In the genomic region with DNA sequence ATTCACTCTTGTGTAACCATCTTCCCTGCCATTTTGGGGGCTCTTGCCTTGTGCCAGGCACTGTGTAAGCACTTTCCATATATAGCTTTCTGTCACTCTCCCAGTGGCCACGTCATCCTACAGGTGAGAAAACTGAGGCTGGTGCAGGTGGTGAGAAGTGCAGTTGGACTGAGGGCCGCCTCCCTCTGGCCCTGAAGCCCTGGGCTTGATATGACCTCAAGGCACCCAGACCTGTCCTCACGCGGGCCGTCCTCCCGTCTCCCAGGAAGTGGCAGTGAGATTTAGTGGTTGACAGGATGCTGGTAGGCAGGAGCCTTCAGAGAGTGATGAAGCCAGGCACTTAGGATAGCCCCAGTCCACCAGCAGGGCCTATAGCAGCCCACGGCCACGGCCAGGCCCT, we compare ENCODE assay signal across 28 cellular contexts. TPM values are rescaled to one million over a fixed set of nuclear protein-coding genes. Genes with fewer than 3 reads are reported as not detected.
DNase-seq lines count a peak whose midpoint lies in the region; ATAC-seq, FAIRE-seq and TF ChIP-seq lines count a peak whose summit lies in the region.
"Had no signal": no experiment of that assay in that cellular context is flagged by ENCODE, and none has a peak within 500 bp of the region (broad histone marks: within the 10 kb centered on the region; RNA-seq: fewer than 3 reads in every experiment).

No MANE protein-coding gene starts in this region.

- H3K27me3 ChIP-seq in HepG2 (ENCODE audit: control insufficient read depth in 1 of 2, insufficient read depth in 2 of 2, low read length in 2 of 2): peaks cover 10 to 57% of the 10 kb centered on the region in 2 experiments
- H3K27me3 ChIP-seq in right lobe of liver: no peaks in the 10 kb centered on the region
- H3K27me3 ChIP-seq in PC-9 (ENCODE audit: insufficient read depth, low read depth): no peaks in the 10 kb centered on the region
- no peaks in the 10 kb centered on the region for H3K27me3 ChIP-seq in body of pancreas
- H3K27me3 ChIP-seq: colonic mucosa, neural progenitor cell, upper lobe of right lung had no signal

- H3K4me3 ChIP-seq in HepG2 (replicated peaks in 1 of 3; ENCODE audit: insufficient read depth in 1 of 3, low read depth in 2 of 3, low read length in 3 of 3) (peak overlapping the region in 1 of 3 experiments; percentile 61; a peak in 2 of 6 replicates), right lobe of liver (no peak overlapping the region), PC-9 (no peak overlapping the region; the same call in 1 of the 2 replicates), body of pancreas (no peak overlapping the region)
- H3K4me3 ChIP-seq: colonic mucosa, left lung, neural progenitor cell, stomach, upper lobe of right lung had no signal

- WGBS in HepG2 (ENCODE audit: low lambda C conversion rate): 3% methylated on average over 2 of the region's 8 CpGs
- WGBS in right lobe of liver (ENCODE audit: insufficient coverage, low coverage, low lambda C conversion rate, missing lambda C conversion rate): 67% methylated on average over 1 of the region's 8 CpGs
- WGBS in body of pancreas, 2 donors: 61 to 84% methylated on average over 2 to 8 of the region's 8 CpGs

- no peaks in the 10 kb centered on the region for H3K9me2 ChIP-seq in PC-9 (ENCODE audit: insufficient read depth)

- TF ChIP-seq CTCF in HepG2 (CRISPR knock-in tag; IDR thresholded peaks at IDR 0.05) (no peak), right lobe of liver (IDR thresholded peaks at IDR 0.05) (no peak), PC-9 (conservative IDR thresholded peaks at IDR 0.05) (no peak), body of pancreas (IDR thresholded peaks at IDR 0.05) (no peak)

- H2AFZ ChIP-seq in HepG2 (ENCODE audit: low read length) (no peak overlapping the region), PC-9 (0 out of 2 replicates have a peak overlapping the region, but pooled peaks have one; percentile 3)
- H2AFZ ChIP-seq: neural progenitor cell had no signal

- in situ Hi-C loops in HepG2 (cut with HindIII; ENCODE audit: extremely low pct_ligation_motif_present, low pct_unique_long_range_greater_than_20kb): no loop called here

- no peak for TF ChIP-seq RAD21 in HepG2 (CRISPR knock-in tag; IDR thresholded peaks at IDR 0.05)

- H3K4me1 ChIP-seq in HepG2 (ENCODE audit: insufficient read depth, low read length) (peaks cover 62% of the 10 kb centered on the region), right lobe of liver (no peaks in the 10 kb centered on the region), PC-9 (replicated peaks; ENCODE audit: insufficient read depth) (peaks cover 99% of the 10 kb centered on the region), body of pancreas (peaks cover 21% of the 10 kb centered on the region)
- H3K4me1 ChIP-seq: colonic mucosa, left lung, neural progenitor cell, upper lobe of right lung had no signal

- H4K20me1 ChIP-seq in HepG2 (ENCODE audit: insufficient read depth, low read length) (no peaks in the 10 kb centered on the region), PC-9 (ENCODE audit: insufficient read depth) (no peaks in the 10 kb centered on the region)

- no peak for TF ChIP-seq EP300 in HepG2 (IDR thresholded peaks at IDR 0.05; ENCODE audit: low read depth in 2 of 2, low read length in 2 of 2)
- no peak for TF ChIP-seq EP300 in HepG2 (CRISPR knock-in tag; IDR thresholded peaks at IDR 0.05; ENCODE audit: borderline replicate concordance)

- H3K27ac ChIP-seq in HepG2 (ENCODE audit: extremely low read length, insufficient read depth, low read length): no peak overlapping the region
- H3K27ac ChIP-seq in right lobe of liver: no peak overlapping the region
- H3K27ac ChIP-seq in PC-9: peak overlapping the region; percentile 92
- H3K27ac ChIP-seq in cingulate gyrus (ENCODE audit: low read depth, low read length): peak overlapping the region; percentile 93
- peak overlapping the region; percentile 100 for H3K27ac ChIP-seq in substantia nigra (ENCODE audit: low read depth, low read length, poor library complexity, severe bottlenecking)
- no peak overlapping the region for H3K27ac ChIP-seq in body of pancreas
- H3K27ac ChIP-seq: colonic mucosa, left lung, neural progenitor cell, stomach, upper lobe of right lung had no signal

- intact Hi-C loops in HepG2 (cut with micrococcal nuclease; ENCODE audit: unreplicated experiment) (no loop called here), right lobe of liver (cut with DNase I) (no loop called here), PC-9 (cut with micrococcal nuclease; ENCODE audit: unreplicated experiment) (no loop called here), body of pancreas (cut with DNase I) (no loop called here)

- no peak for TF ChIP-seq POLR2A in HepG2 (IDR thresholded peaks at IDR 0.05; ENCODE audit: insufficient read depth in 1 of 2, low read depth in 2 of 2, low read length in 2 of 2)
- TF ChIP-seq POLR2A in right lobe of liver (IDR thresholded peaks at IDR 0.05): no peak
- TF ChIP-seq POLR2A in body of pancreas (IDR thresholded peaks at IDR 0.05): no peak

- H3F3A ChIP-seq in PC-9 (ENCODE audit: insufficient read depth, low read depth): peaks cover 86% of the 10 kb centered on the region

- no peaks in the 10 kb centered on the region for H3K79me2 ChIP-seq in HepG2 (ENCODE audit: insufficient read depth, low read length)
- H3K79me2 ChIP-seq in PC-9 (ENCODE audit: low read depth): peaks cover 32% of the 10 kb centered on the region

- POLR2A ChIA-PET in HepG2 (lab: Yijun Ruan, JAX): no interaction called here
- POLR2A ChIA-PET in PC-9 (lab: Charles Lee; ENCODE audit: unreplicated experiment): interaction anchor here (0.5 to 0.9 kb wide), 2 partner anchors 30 to 226 kb away, joined by 3 to 4 read pairs; no protein-coding TSS in a partner anchor

- no peak for DNase-seq in HepG2 (ENCODE audit: low spot score)
- DNase-seq in right lobe of liver: no peak
- DNase-seq in PC-9: peak; percentile 48 to 75
- DNase-seq in substantia nigra (lab: John Stamatoyannopoulos, UW): no peak
- DNase-seq in NCI-H146 (lab: John Stamatoyannopoulos, UW): no peak
- DNase-seq in body of pancreas: no peak
- no peak for DNase-seq in NCI-H2196 treated with DMSO at 0.1 percent for 48 hours (lab: John Stamatoyannopoulos, UW; ENCODE audit: unreplicated experiment)
- DNase-seq: activated CD8-positive, alpha-beta memory T cell treated with anti-CD3 and anti-CD28 coated beads, Interleukin-2, amount 50 U/mL, for 4 hours; activated naive CD4-positive, alpha-beta T cell treated with anti-CD3 and anti-CD28 coated beads, Interleukin-2, amount 50 U/mL, for 16 hours; colonic mucosa; glutamatergic neuron; H7; KG1; MV-4-11; NCI-H2029; NK-92 treated with Interleukin-12 subunit alpha and Interleukin-12 subunit beta, amount 100 ng/mL, for 24 hours; small intestine; stimulated activated CD4-positive, alpha-beta T cell treated with anti-CD3 and anti-CD28 coated beads, Interleukin-2, amount 100 ng/mL, for 48 hours; stomach had no signal

- BruUV-seq in HepG2 (replicated peaks; lab: Mats Ljungman, UMichigan): no TSS peak
- no TSS peak for BruUV-seq in PC-9 (replicated peaks; lab: Mats Ljungman, UMichigan)

- no peak for FAIRE-seq in HepG2 (lab: Jason Lieb, UNC)
- FAIRE-seq: endometrium, small intestine had no signal

- H3K9me3 ChIP-seq in HepG2 (ENCODE audit: low read length) (no peaks in the 10 kb centered on the region), right lobe of liver (no peaks in the 10 kb centered on the region), PC-9 (ENCODE audit: insufficient read depth, low read depth) (no peaks in the 10 kb centered on the region), body of pancreas (no peaks in the 10 kb centered on the region)
- H3K9me3 ChIP-seq: colonic mucosa, left lung, stomach, upper lobe of right lung had no signal

- H3K36me3 ChIP-seq in HepG2 (replicated peaks in 1 of 2; ENCODE audit: control insufficient read depth in 1 of 2, insufficient read depth in 2 of 2, low read length in 2 of 2) (no peaks in the 10 kb centered on the region), right lobe of liver (no peaks in the 10 kb centered on the region), PC-9 (ENCODE audit: low read depth) (peaks cover 24% of the 10 kb centered on the region), body of pancreas (replicated peaks in 1 of 2; ENCODE audit: insufficient read depth in 1 of 2, low read depth in 2 of 2) (no peaks in the 10 kb centered on the region)
- H3K36me3 ChIP-seq: colonic mucosa, left lung, neural progenitor cell, stomach, upper lobe of right lung had no signal

- no peak overlapping the region for H3K9ac ChIP-seq in HepG2 (ENCODE audit: insufficient read depth, low read depth, low read length)
- H3K9ac ChIP-seq: neural progenitor cell had no signal

- H3K4me2 ChIP-seq in HepG2 (ENCODE audit: low read depth, low read length) (peak overlapping the region; percentile 85), PC-9 (peak overlapping the region; percentile 90)
- H3K4me2 ChIP-seq: neural progenitor cell had no signal

- CTCF ChIA-PET in HepG2 (lab: Yijun Ruan, JAX; ENCODE audit: low intra/inter-chr PET ratio, low total read pairs): no interaction called here
- CTCF ChIA-PET in PC-9 (lab: Charles Lee): interaction anchor here (0.6 to 2.1 kb wide), 3 partner anchors 20 to 32 kb away, joined by 3 to 8 read pairs (median 5); no protein-coding TSS in a partner anchor

- peak; percentile 10 for ATAC-seq in HepG2
- no peak for ATAC-seq in right lobe of liver
- ATAC-seq in body of pancreas: no peak
- ATAC-seq: left lung, upper lobe of right lung had no signal

RNA-seq across cellular contexts. Expression of gene MAL, which starts 30.5 kb away (rescaled TPM):
- not detected in 2 replicates for total RNA-seq in HepG2 (2016; rRNA removed; fragmentation: Illumina TruSeq; extraction: Trizol)
- total RNA-seq in HepG2 (2016; cell fraction: cytosol; rRNA removed; fragmentation: Illumina TruSeq; extraction: Trizol; ENCODE audit: low read depth): not detected in 2 replicates
- total RNA-seq in HepG2 (2016; cell fraction: insoluble cytoplasmic fraction; rRNA removed; fragmentation: Illumina TruSeq; extraction: Trizol): not detected in 2 replicates
- total RNA-seq in HepG2 (2016; cell fraction: membrane; rRNA removed; fragmentation: Illumina TruSeq; extraction: Trizol): not detected in 2 replicates
- total RNA-seq in HepG2 (2016; cell fraction: nucleus; rRNA removed; fragmentation: Illumina TruSeq; extraction: Trizol): not detected in 2 replicates
- not detected in 2 replicates for polyA plus RNA-seq in HepG2 (2011; rRNA removed)
- not detected in 2 replicates for polyA plus RNA-seq in HepG2 (2011; cell fraction: cytosol; rRNA removed)
- not detected in 2 replicates for polyA plus RNA-seq in HepG2 (2011; cell fraction: nucleus; rRNA removed)
- not detected in 2 replicates for polyA plus RNA-seq in HepG2 (2012)
- polyA plus RNA-seq in HepG2 (2016; cell fraction: cytosol; fragmentation: Illumina TruSeq; extraction: Trizol; ENCODE audit: low read depth): not detected in 2 replicates
- polyA plus RNA-seq in HepG2 (2016; cell fraction: insoluble cytoplasmic fraction; fragmentation: Illumina TruSeq; extraction: Trizol; ENCODE audit: low read depth): not detected in 2 replicates
- polyA plus RNA-seq in HepG2 (2016; cell fraction: membrane; fragmentation: Illumina TruSeq; extraction: Trizol; ENCODE audit: low read depth): not detected in 2 replicates
- not detected in 2 replicates for polyA plus RNA-seq in HepG2 (2016; cell fraction: nucleus; fragmentation: Illumina TruSeq; extraction: Trizol; ENCODE audit: insufficient read depth, low read depth)
- polyA minus RNA-seq in HepG2 (2011; rRNA and poly(A)+ RNA removed; ENCODE audit: low replicate concordance): not detected in 2 replicates
- not detected in 2 replicates for polyA minus RNA-seq in HepG2 (2011; cell fraction: cytosol; rRNA and poly(A)+ RNA removed)
- polyA minus RNA-seq in HepG2 (2011; cell fraction: nucleus; rRNA and poly(A)+ RNA removed): not detected in 2 replicates
- total RNA-seq in right lobe of liver: under 1 TPM in 1 of 6 experiments, not detected in 5; 0.24 TPM
- 146 and 171 TPM in 2 replicates for total RNA-seq in PC-9 (2021)
- not detected for total RNA-seq in body of pancreas
- total RNA-seq: fibroblast of lung, mesothelial cell of epicardium, NCI-H460, pulmonary artery endothelial cell had no signal
- polyA plus RNA-seq: fibroblast of lung had no signal

Comparison
In these comparisons a context has a peak if more than half of its experiments do, and no peak if none do; other contexts are left out.
1. DNase-seq: peak in PC-9 (2 of 2); none in HepG2 (single experiment), right lobe of liver (0 of 3), substantia nigra (0 of 49), NCI-H146 (single experiment), body of pancreas (0 of 4) and NCI-H2196 treated with DMSO at 0.1 percent for 48 hours (single experiment).
2. H3K27ac ChIP-seq: peak in PC-9 (single experiment), cingulate gyrus (single experiment) and substantia nigra (single experiment); none in HepG2 (single experiment), right lobe of liver (0 of 3) and body of pancreas (0 of 4).
3. RNA of gene MAL, which starts 30.5 kb away (total RNA-seq): 146 to 171 TPM in PC-9; not detected in body of pancreas, 0.24 TPM in right lobe of liver and not detected in HepG2; every median in the first group is over 100 times any median in the second.